In genomic region chr2:222656544-222657446, GRCh38 we compare ENCODE assay signal across 7 cellular contexts.
DNase-seq lines count a peak whose midpoint lies in the region; ATAC-seq and TF ChIP-seq lines count a peak whose summit lies in the region.

No MANE protein-coding gene starts in this region.

- no peak for DNase-seq in epithelial cell of prostate (ENCODE audit: low read depth, low spot score)
- no peak for DNase-seq in CD1c-positive myeloid dendritic cell (ENCODE audit: extremely low spot score)
- DNase-seq in substantia nigra (lab: John Stamatoyannopoulos, UW): no peak

- TF ChIP-seq CTCF in OCI-LY1 (IDR thresholded peaks at IDR 0.05; ENCODE audit: low read length): no peak

- H3K36me3 ChIP-seq in OCI-LY1 (ENCODE audit: insufficient read depth, low read length) (peaks cover 15% of the 10 kb centered on the region; the same call in 1 of the 2 replicates), neuron (ENCODE audit: insufficient read depth, low read length) (no peaks in the 10 kb centered on the region)

- peak overlapping the region; percentile 69; the same call in 1 of the 2 replicates for H2AFZ ChIP-seq in OCI-LY1 (ENCODE audit: low read length)
- H2AFZ ChIP-seq in neuron (ENCODE audit: low read depth, low read length): peak overlapping the region; percentile 55

- H3K9ac ChIP-seq in OCI-LY1 (ENCODE audit: low read length): peak overlapping the region; percentile 83

- peaks cover 38% of the 10 kb centered on the region for H3K79me2 ChIP-seq in OCI-LY1 (ENCODE audit: insufficient read depth, low read length)

- ATAC-seq in GM18868 (IDR thresholded peaks at IDR 0.05; ENCODE audit: unreplicated experiment): peak; percentile 33
- ATAC-seq in HG02763 (IDR thresholded peaks at IDR 0.05; ENCODE audit: unreplicated experiment): peak; percentile 21

- H3K9me2 ChIP-seq in OCI-LY1 (ENCODE audit: low read depth, low read length): no peaks in the 10 kb centered on the region

- peaks cover 38% of the 10 kb centered on the region for H3K4me1 ChIP-seq in OCI-LY1 (ENCODE audit: insufficient read depth, low read length, severe bottlenecking)
- H3K4me1 ChIP-seq in neuron (ENCODE audit: insufficient read depth, low read length): peaks cover 12% of the 10 kb centered on the region

- H3K9me3 ChIP-seq in OCI-LY1 (ENCODE audit: low read length) (no peaks in the 10 kb centered on the region), neuron (ENCODE audit: low read length) (no peaks in the 10 kb centered on the region)

- H3K4me3 ChIP-seq in OCI-LY1 (ENCODE audit: low read depth, low read length, poor library complexity, severe bottlenecking) (peak overlapping the region; percentile 78), neuron (ENCODE audit: low read length) (peak overlapping the region; percentile 91)

- H3F3A ChIP-seq in OCI-LY1 (ENCODE audit: insufficient read depth, low read length): no peaks in the 10 kb centered on the region

- no peak overlapping the region for H3K27ac ChIP-seq in OCI-LY1 (ENCODE audit: low read depth, low read length, poor library complexity, severe bottlenecking)
- peak overlapping the region; percentile 87 for H3K27ac ChIP-seq in epithelial cell of prostate
- H3K27ac ChIP-seq in substantia nigra (ENCODE audit: low read depth, low read length, poor library complexity, severe bottlenecking): no peak overlapping the region

- peak overlapping the region; percentile 96 for H3K4me2 ChIP-seq in OCI-LY1 (ENCODE audit: low read length)

- no peaks in the 10 kb centered on the region for H4K20me1 ChIP-seq in OCI-LY1 (ENCODE audit: insufficient read depth, low read length)

- H3K27me3 ChIP-seq in OCI-LY1 (ENCODE audit: insufficient read depth, low read length) (no peaks in the 10 kb centered on the region), neuron (ENCODE audit: insufficient read depth, low read length) (no peaks in the 10 kb centered on the region)
